ENCODE assay signal across 27 cellular contexts in genomic region chr9:132267660-132268059, GRCh38.
"Had no signal": no experiment of that assay in that cellular context is flagged by ENCODE, and none has a peak within 500 bp of the region (broad histone marks: within the 10 kb centered on the region; RNA-seq: fewer than 3 reads in every experiment).

No MANE protein-coding gene starts in this region.

- ATAC-seq: left lung, mucosa of descending colon, T-cell had no signal

- H3K4me3 ChIP-seq: left lung, mucosa of descending colon, ovary, sigmoid colon, suprapubic skin, tibial nerve, uterus had no signal

- DNase-seq: activated CD4-positive, alpha-beta T cell treated with anti-CD3 and anti-CD28 coated beads for 4 hours; activated CD4-positive, alpha-beta T cell treated with anti-CD3 and anti-CD28 coated beads, Interleukin-2, amount 50 U/mL, for 48 hours; activated CD4-positive, CD25-positive, alpha-beta regulatory T cell; activated CD8-positive, alpha-beta memory T cell treated with anti-CD3 and anti-CD28 coated beads for 24 hours; activated naive CD4-positive, alpha-beta T cell; activated naive CD8-positive, alpha-beta T cell treated with anti-CD3 and anti-CD28 coated beads, Interleukin-2, amount 10 ng/mL, durations not matched to agents 7 days and 5 days; amniotic stem cell; brain microvascular endothelial cell; caudate nucleus; cortex of kidney; kidney glomerular epithelial cell; left lung; mucosa of descending colon; nephron progenitor cell; ovary; sigmoid colon; small intestine; stimulated activated CD4-positive, alpha-beta T cell treated with anti-CD3 and anti-CD28 coated beads, Interleukin-1b, Interleukin-23, amount 100 ng/mL, for 48 hours; stimulated activated CD4-positive, alpha-beta T cell treated with anti-CD3 and anti-CD28 coated beads, Interleukin-4, amount 100 ng/mL, for 4 hours; stimulated activated CD8-positive, alpha-beta memory T cell treated with anti-CD3 and anti-CD28 coated beads, Interleukin-4, amount 100 ng/mL, for 48 hours; stimulated activated naive CD4-positive, alpha-beta T cell; T-cell; uterus had no signal

- H3K4me3 Mint-ChIP-seq: activated naive CD8-positive, alpha-beta T cell treated with anti-CD3 and anti-CD28 coated beads, Interleukin-2, amount 10 ng/mL, durations not matched to agents 7 days and 5 days; nephron progenitor cell; T-cell; T-helper 2 cell treated with Interferon-gamma antibody and Interleukin-4, amounts not matched to agents 5 μg/mL and 100 μg/mL, for 36 hours had no signal

- H3K27me3 Mint-ChIP-seq: activated naive CD8-positive, alpha-beta T cell treated with anti-CD3 and anti-CD28 coated beads, Interleukin-2, amount 10 ng/mL, durations not matched to agents 7 days and 5 days; progenitor cell of endocrine pancreas; T-cell had no signal

- H3K27me3 ChIP-seq: brain microvascular endothelial cell, left lung, ovary, sigmoid colon, suprapubic skin, tibial nerve, uterus had no signal

- H3K9me3 Mint-ChIP-seq: activated naive CD8-positive, alpha-beta T cell treated with anti-CD3 and anti-CD28 coated beads, Interleukin-2, amount 10 ng/mL, durations not matched to agents 7 days and 5 days; nephron progenitor cell; T-cell; T-helper 2 cell treated with Interferon-gamma antibody and Interleukin-4, amounts not matched to agents 5 μg/mL and 100 μg/mL, for 36 hours had no signal

- H3K27ac Mint-ChIP-seq: activated naive CD8-positive, alpha-beta T cell treated with anti-CD3 and anti-CD28 coated beads, Interleukin-2, amount 10 ng/mL, durations not matched to agents 7 days and 5 days; nephron progenitor cell; progenitor cell of endocrine pancreas; T-cell; T-helper 2 cell treated with Interferon-gamma antibody and Interleukin-4, amounts not matched to agents 5 μg/mL and 100 μg/mL, for 36 hours had no signal

- H3K9me3 ChIP-seq: left lung, mucosa of descending colon, ovary, sigmoid colon, suprapubic skin, tibial nerve, uterus had no signal

- H3K36me3 ChIP-seq: ovary, uterus had no signal

- H3K4me1 ChIP-seq: sigmoid colon, suprapubic skin, uterus had no signal

- H3K27ac ChIP-seq: brain microvascular endothelial cell, left lung, ovary, sigmoid colon, suprapubic skin, tibial nerve, uterus had no signal
